25 cellular contexts compared by ENCODE assay signal in the genomic region with DNA sequence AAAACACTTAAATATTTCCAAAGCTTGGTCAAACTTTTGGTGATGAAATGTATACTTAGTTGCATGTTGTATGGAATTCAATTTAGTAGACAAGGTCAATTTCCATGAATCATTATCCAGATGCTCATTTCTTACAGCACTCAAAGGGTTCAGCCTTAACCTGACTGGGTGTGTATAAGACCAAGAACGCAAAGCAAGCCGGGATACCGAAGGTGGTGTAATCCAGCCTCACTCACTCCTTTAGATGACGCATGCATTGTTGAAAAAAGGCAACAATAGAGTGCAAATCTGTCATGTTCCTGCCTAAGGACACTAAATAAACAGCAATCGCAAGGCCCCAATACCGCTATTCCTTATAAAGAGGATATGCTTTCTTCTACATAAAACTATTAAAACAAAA.
"Had no signal": no experiment of that assay in that cellular context is flagged by ENCODE, and none has a peak within 500 bp of the region (broad histone marks: within the 10 kb centered on the region; RNA-seq: fewer than 3 reads in every experiment).

No MANE protein-coding gene starts in this region.

- FAIRE-seq: colon, endometrium, islet of Langerhans, keratinocyte had no signal

- H3K4me3 Mint-ChIP-seq: effector memory CD8-positive, alpha-beta T cell; endodermal cell; memory B cell had no signal

- H3K4me1 Mint-ChIP-seq: memory B cell had no signal

- H3K36me3 Mint-ChIP-seq: memory B cell had no signal

- H3K27me3 ChIP-seq: dorsolateral prefrontal cortex, esophagus squamous epithelium, gastrocnemius medialis, heart right ventricle, left lung had no signal

- DNase-seq: dermis blood vessel endothelial cell; dorsolateral prefrontal cortex; effector CD8-positive, alpha-beta T cell; effector memory CD8-positive, alpha-beta T cell; endodermal cell; esophagus squamous epithelium; foreskin fibroblast; foreskin melanocyte; gastrocnemius medialis; glutamatergic neuron; head of caudate nucleus; heart right ventricle; hippocampal formation; left cardiac atrium; left lung; left ventricle myocardium superior; lower lobe of right lung; mesendoderm; midbrain had no signal

- H3K27me3 Mint-ChIP-seq: effector memory CD8-positive, alpha-beta T cell; memory B cell had no signal

- H3K27ac Mint-ChIP-seq: effector memory CD8-positive, alpha-beta T cell; endodermal cell; memory B cell had no signal

- H3K36me3 ChIP-seq: esophagus squamous epithelium, gastrocnemius medialis, heart right ventricle, left lung, lower lobe of right lung had no signal

- H3K4me3 ChIP-seq: coronary artery, dorsolateral prefrontal cortex, esophagus squamous epithelium, gastrocnemius medialis, heart right ventricle, left lung, lower lobe of right lung had no signal

- ATAC-seq: effector memory CD8-positive, alpha-beta T cell; gastrocnemius medialis; heart right ventricle; left cardiac atrium; left lung; left ventricle myocardium superior; lower lobe of right lung had no signal

- H3K9me3 Mint-ChIP-seq: endodermal cell, memory B cell had no signal
